ENCODE assay signal across 11 cellular contexts in genomic region chr6:84150680-84151079, GRCh38.
DNase-seq lines count a peak whose midpoint lies in the region; ATAC-seq and TF ChIP-seq lines count a peak whose summit lies in the region.
"Had no signal": no experiment of that assay in that cellular context is flagged by ENCODE, and none has a peak within 500 bp of the region (broad histone marks: within the 10 kb centered on the region; RNA-seq: fewer than 3 reads in every experiment).

No MANE protein-coding gene starts in this region.

- peaks cover 51% of the 10 kb centered on the region for H3K36me3 Mint-ChIP-seq in endodermal cell (ENCODE audit: low read depth)

- dilution Hi-C loops in IMR-90 (cut with HindIII; ENCODE audit: low sequenced_read_pairs, unreplicated experiment) = no loop called here

- no peaks in the 10 kb centered on the region for H3K9me3 ChIP-seq in IMR-90 (ENCODE audit: control insufficient read depth, insufficient read depth, low read length)
- H3K9me3 ChIP-seq in endodermal cell (ENCODE audit: control insufficient read depth, low read length) = no peaks in the 10 kb centered on the region
- H3K9me3 ChIP-seq: Caco-2 had no signal

- H3K27ac ChIP-seq in IMR-90 (ENCODE audit: insufficient read depth, low read length) (no peak overlapping the region), endodermal cell (ENCODE audit: low read depth, low read length) (no peak overlapping the region)
- H3K27ac ChIP-seq: parathyroid adenoma had no signal

- no peak overlapping the region for H3K4me3 Mint-ChIP-seq in endodermal cell

- no peak overlapping the region for H3K56ac ChIP-seq in IMR-90 (ENCODE audit: extremely low read depth, insufficient read depth, low read length)

- in situ Hi-C loops in IMR-90 (cut with MboI; ENCODE audit: low sequenced_read_pairs) = no loop called here

- no peak overlapping the region for H4K5ac ChIP-seq in IMR-90 (ENCODE audit: low read depth, low read length)

- H3K27me3 ChIP-seq in IMR-90 (ENCODE audit: control insufficient read depth, insufficient read depth, low read length) = no peaks in the 10 kb centered on the region
- H3K27me3 ChIP-seq in endodermal cell (ENCODE audit: control insufficient read depth, insufficient read depth, low read length, poor library complexity, severe bottlenecking) = no peaks in the 10 kb centered on the region

- no peak for TF ChIP-seq RAD21 in IMR-90 (IDR thresholded peaks at IDR 0.05; ENCODE audit: low read length)

- H3K4ac ChIP-seq in IMR-90 (ENCODE audit: low read depth, low read length) = no peak overlapping the region

- TF ChIP-seq CTCF in AG09309 (IDR thresholded peaks at IDR 0.05; ENCODE audit: control insufficient read depth, insufficient read depth, low read depth, low read length, missing control alignments) (no peak), IMR-90 (conservative IDR thresholded peaks at IDR 0.05; ENCODE audit: low read depth, low read length) (no peak), endodermal cell (conservative IDR thresholded peaks at IDR 0.05) (no peak)

- H3K79me1 ChIP-seq in IMR-90 (ENCODE audit: low read depth in 1 of 2, low read length in 2 of 2) = no peaks in the 10 kb centered on the region

- H3K4me2 ChIP-seq in IMR-90 (ENCODE audit: low read depth, low read length) = no peak overlapping the region

- no peak overlapping the region for H3K14ac ChIP-seq in IMR-90 (replicated peaks; ENCODE audit: low read depth, low read length)

- H2BK15ac ChIP-seq in IMR-90 (ENCODE audit: low read depth, low read length) = no peak overlapping the region

- POLR2A ChIA-PET in IMR-90 (lab: Charles Lee; ENCODE audit: unreplicated experiment) = no interaction called here

- no peaks in the 10 kb centered on the region for H3K27me3 Mint-ChIP-seq in endodermal cell (ENCODE audit: insufficient read depth)

- 0 out of 2 replicates have a peak, but pooled peaks cover 2% of the 10 kb centered on the region for H3K36me3 ChIP-seq in IMR-90 (ENCODE audit: control insufficient read depth, insufficient read depth, low read length)
- peaks cover 46% of the 10 kb centered on the region for H3K36me3 ChIP-seq in endodermal cell (ENCODE audit: control insufficient read depth, insufficient read depth, low read length)

- H3K18ac ChIP-seq in IMR-90 (ENCODE audit: low read depth, low read length) = no peak overlapping the region

- H3K9me3 Mint-ChIP-seq in endodermal cell = no peaks in the 10 kb centered on the region

- no peak for TF ChIP-seq POLR2A in IMR-90 (IDR thresholded peaks at IDR 0.05; ENCODE audit: low read depth, low read length)

- H2AK5ac ChIP-seq in IMR-90 (ENCODE audit: low read depth, low read length) = no peak overlapping the region

- H3K4me1 ChIP-seq in IMR-90 (ENCODE audit: control insufficient read depth, insufficient read depth, low read length) (no peaks in the 10 kb centered on the region), endodermal cell (ENCODE audit: control insufficient read depth, insufficient read depth, low read length) (peaks cover under 1% of the 10 kb centered on the region)
- H3K4me1 ChIP-seq: Caco-2, parathyroid adenoma had no signal

- no peak overlapping the region for H2AFZ ChIP-seq in IMR-90 (replicated peaks; ENCODE audit: low read length, poor library complexity)
- H2AFZ ChIP-seq: parathyroid adenoma had no signal

- WGBS in IMR-90 (ENCODE audit: extremely low coverage in 2 of 2, insufficient read length in 1 of 2), 2 experiments = no CpG with 5 or more reads among the region's 1 CpG
- WGBS in endodermal cell (ENCODE audit: insufficient coverage in 1 of 2, insufficient read length in 1 of 2), 2 experiments = 92 to 94% methylated on average over 1 of the region's 1 CpG

- no peak overlapping the region for H2BK120ac ChIP-seq in IMR-90 (ENCODE audit: low read depth, low read length)

- H3K23ac ChIP-seq in IMR-90 (ENCODE audit: low read depth, low read length) = no peak overlapping the region

- H3K9ac ChIP-seq in IMR-90 (ENCODE audit: low read depth, low read length) = no peak overlapping the region
- no peak overlapping the region for H3K9ac ChIP-seq in endodermal cell (ENCODE audit: extremely low read depth, low read length, poor library complexity, severe bottlenecking)
- H3K9ac ChIP-seq: parathyroid adenoma had no signal

- no peak overlapping the region for H2BK5ac ChIP-seq in IMR-90 (ENCODE audit: low read depth, low read length, poor library complexity, severe bottlenecking)

- CTCF ChIA-PET in IMR-90 (lab: Yijun Ruan, JAX) = no interaction called here

- intact Hi-C loops in IMR-90 (cut with micrococcal nuclease) = no loop called here

- H4K20me1 ChIP-seq in IMR-90 (ENCODE audit: insufficient read depth, low read length) = no peaks in the 10 kb centered on the region

- no peaks in the 10 kb centered on the region for H3K9me1 ChIP-seq in IMR-90 (ENCODE audit: insufficient read depth, low read length)

- H4K91ac ChIP-seq in IMR-90 (ENCODE audit: insufficient read depth, low read depth, low read length) = no peak overlapping the region

- H3K4me3 ChIP-seq in AG09309 (ENCODE audit: control insufficient read depth, low read depth, low read length) = no peak overlapping the region
- H3K4me3 ChIP-seq in IMR-90 (ENCODE audit: insufficient read depth, low read depth, low read length) = no peak overlapping the region
- H3K4me3 ChIP-seq in endodermal cell (ENCODE audit: low read length) = no peak overlapping the region

- peaks cover 10% of the 10 kb centered on the region for H3K4me1 Mint-ChIP-seq in endodermal cell

- DNase-seq in AG09309 (ENCODE audit: low read depth) (peak; percentile 80), IMR-90 (peak; percentile 88), endodermal cell (no peak), GOT3 (lab: John Stamatoyannopoulos, UW) (no peak), NCI-H1930 (lab: John Stamatoyannopoulos, UW) (no peak)
- DNase-seq: Caco-2, NCI-H1417 had no signal

- no peak overlapping the region for H2BK20ac ChIP-seq in IMR-90 (ENCODE audit: low read depth, low read length)

- H4K8ac ChIP-seq in IMR-90 (ENCODE audit: low read depth in 2 of 2, low read length in 2 of 2) = no peak overlapping the region

- H3K27ac Mint-ChIP-seq in endodermal cell = peak overlapping the region; percentile 14

- no TSS peak for BruUV-seq in IMR-90 (replicated peaks; lab: Mats Ljungman, UMichigan)

- ATAC-seq in GM19452 (IDR thresholded peaks at IDR 0.05; ENCODE audit: unreplicated experiment) (peak; percentile 64), IMR-90 (ENCODE audit: low read depth) (no peak), HG02678 (IDR thresholded peaks at IDR 0.05; ENCODE audit: unreplicated experiment) (no peak), HG02970 (IDR thresholded peaks at IDR 0.05; ENCODE audit: low FRiP score, unreplicated experiment) (no peak)

- no peak overlapping the region for H2AK9ac ChIP-seq in IMR-90 (replicated peaks; ENCODE audit: low read depth, low read length, poor library complexity)

TF ChIP-seq in IMR-90, 13 proteins besides CTCF, POLR2A, EP300 and RAD21:
- TF ChIP-seq USF2 (IDR thresholded peaks at IDR 0.05; ENCODE audit: low read depth, low read length) (no peak), FOS (IDR thresholded peaks at IDR 0.05; ENCODE audit: low read depth, low read length) (no peak), SMC3 (IDR thresholded peaks at IDR 0.05; ENCODE audit: low read depth, low read length) (no peak), MAFK (IDR thresholded peaks at IDR 0.05; ENCODE audit: low read depth, low read length) (no peak), BHLHE40 (IDR thresholded peaks at IDR 0.05; ENCODE audit: low read depth, low read length) (no peak), CEBPB (IDR thresholded peaks at IDR 0.05; ENCODE audit: low read depth, low read length) (no peak), MXI1 (IDR thresholded peaks at IDR 0.05; ENCODE audit: borderline replicate concordance, low read depth, low read length) (no peak), MAZ (IDR thresholded peaks at IDR 0.05; ENCODE audit: borderline replicate concordance, low read depth, low read length) (no peak), ELK1 (IDR thresholded peaks at IDR 0.05; ENCODE audit: borderline replicate concordance, low read depth, low read length) (no peak), RCOR1 (IDR thresholded peaks at IDR 0.05; ENCODE audit: insufficient replicate concordance, low read length) (no peak), RFX5 (IDR thresholded peaks at IDR 0.05; ENCODE audit: low read depth, low read length) (no peak), NFE2L2 (IDR thresholded peaks at IDR 0.05; ENCODE audit: low read depth, low read length) (no peak), CHD1 (IDR thresholded peaks at IDR 0.05; ENCODE audit: low read depth, low read length) (no peak)

Comparison
In these comparisons a context has a peak if more than half of its experiments do, and no peak if none do; other contexts are left out.
1. DNase-seq: peak in AG09309 (single experiment) and IMR-90 (single experiment); none in endodermal cell (single experiment), GOT3 (single experiment) and NCI-H1930 (0 of 2).